In the genomic region with DNA sequence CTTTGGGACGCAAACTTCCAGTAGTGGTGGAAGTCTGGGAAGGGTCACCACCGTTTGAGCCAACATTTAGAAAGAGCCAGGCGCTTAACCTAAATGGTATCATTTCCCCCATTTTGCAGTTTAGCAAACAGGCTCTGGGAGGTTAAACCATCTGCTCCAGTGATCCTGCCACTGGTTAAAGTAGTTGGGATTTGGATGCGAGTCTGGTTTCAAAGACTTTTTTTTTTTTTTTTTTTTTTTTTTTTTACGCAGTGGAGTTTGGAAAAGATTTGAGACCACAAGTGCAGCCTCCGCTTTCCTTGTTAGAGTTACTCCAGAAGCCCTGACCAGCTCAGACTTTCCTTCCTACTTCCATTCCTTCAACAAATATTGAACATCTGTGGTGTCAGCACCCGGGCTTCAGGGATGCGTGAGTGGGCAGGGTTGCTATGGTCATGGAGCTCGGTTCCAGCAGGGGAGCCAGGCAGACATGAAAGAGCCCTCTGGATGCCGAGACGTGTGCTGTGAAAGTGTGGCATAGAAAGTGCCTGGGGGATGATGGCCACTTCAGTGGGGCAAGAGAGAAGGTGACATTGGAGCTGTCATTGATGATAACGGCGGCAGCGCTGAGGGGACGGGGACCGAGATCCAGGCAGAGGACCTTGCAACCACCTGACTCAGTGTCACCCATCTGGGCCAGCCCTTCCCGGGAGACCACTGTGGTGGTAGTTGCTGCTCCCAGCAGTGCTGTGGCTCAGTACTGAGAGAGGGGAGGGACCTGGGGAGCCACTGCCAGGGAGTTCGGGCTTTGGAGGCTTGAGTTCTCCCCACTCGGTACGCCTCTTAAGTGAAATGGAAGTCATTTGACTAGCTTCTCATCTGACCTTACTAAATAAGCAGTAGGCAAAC, we compare ENCODE assay signal across 8 cellular contexts. TPM values are rescaled to one million over a fixed set of nuclear protein-coding genes. Genes with fewer than 3 reads are reported as not detected.
DNase-seq lines count a peak whose midpoint lies in the region; ATAC-seq and TF ChIP-seq lines count a peak whose summit lies in the region.

No MANE protein-coding gene starts in this region.

- peak overlapping the region; percentile 94 to 97 for H3K9ac ChIP-seq in colonic mucosa (ENCODE audit: low read depth in 2 of 2, low read length in 2 of 2)

- DNase-seq in GM12864 (ENCODE audit: low read depth) (no peak), OCI-LY7 (ENCODE audit: low spot score) (peak; percentile 54), colonic mucosa (peak; percentile 40), lower lobe of right lung (no peak), thoracic aorta (ENCODE audit: low spot score) (no peak)

- peak overlapping the region; percentile 83 for H2AFZ ChIP-seq in ACC112 (ENCODE audit: low read length, unreplicated experiment)
- peak overlapping the region; percentile 45; the same call in 1 of the 2 replicates for H2AFZ ChIP-seq in OCI-LY7 (ENCODE audit: low read length)

- peak overlapping the region; percentile 96 for H3K4me3 ChIP-seq in ACC112 (ENCODE audit: low read depth, low read length)
- peak overlapping the region; percentile 64 for H3K4me3 ChIP-seq in GM12864 (ENCODE audit: low read depth, low read length)
- peak overlapping the region; percentile 73 for H3K4me3 ChIP-seq in OCI-LY7 (ENCODE audit: low read depth, low read length, poor library complexity, severe bottlenecking)
- H3K4me3 ChIP-seq in colonic mucosa: peak overlapping the region; percentile 62
- H3K4me3 ChIP-seq in lower lobe of right lung: peak overlapping the region; percentile 82
- peak overlapping the region; percentile 99 for H3K4me3 ChIP-seq in thoracic aorta

- H3K4me1 ChIP-seq in ACC112 (ENCODE audit: control insufficient read depth, insufficient read depth, low read length, unreplicated experiment) (peaks cover 3% of the 10 kb centered on the region), OCI-LY7 (ENCODE audit: insufficient read depth, low read length, poor library complexity, severe bottlenecking) (peaks cover 55% of the 10 kb centered on the region), colonic mucosa (peaks cover 3% of the 10 kb centered on the region), lower lobe of right lung (peaks cover 44% of the 10 kb centered on the region), thoracic aorta (ENCODE audit: control insufficient read depth in 1 of 2, low read depth in 2 of 2) (peaks cover 2 to 23% of the 10 kb centered on the region in 2 donors)

- CTCF ChIA-PET in OCI-LY7 (lab: Charles Lee; ENCODE audit: unreplicated experiment): interaction anchor here (0.6 to 1.6 kb wide), 5 partner anchors 12 to 1127 kb away, joined by 3 to 5 read pairs (median 4); no protein-coding TSS in a partner anchor

- peak; percentile 3 to 7 for ATAC-seq in lower lobe of right lung
- ATAC-seq in thoracic aorta (ENCODE audit: insufficient number of reproducible peaks, low FRiP score, low read depth): no peak
- no peak for ATAC-seq in HG03095 (IDR thresholded peaks at IDR 0.05; ENCODE audit: unreplicated experiment)
- no peak for ATAC-seq in GM21737 (IDR thresholded peaks at IDR 0.05; ENCODE audit: unreplicated experiment)

- H3K79me2 ChIP-seq in ACC112 (ENCODE audit: control insufficient read depth, insufficient read depth, low read length, unreplicated experiment) (no peaks in the 10 kb centered on the region), OCI-LY7 (ENCODE audit: insufficient read depth, low read depth, low read length) (no peaks in the 10 kb centered on the region)

- intact Hi-C loops in OCI-LY7 (cut with micrococcal nuclease; ENCODE audit: unreplicated experiment) (loop anchor here (1.0 kb wide), 1 partner anchor 314 kb away; no protein-coding TSS in a partner anchor), colonic mucosa (cut with DNase I) (no loop called here), lower lobe of right lung (cut with DNase I) (no loop called here)

- no peak for TF ChIP-seq CTCF in GM12864 (IDR thresholded peaks at IDR 0.05; ENCODE audit: low read depth, low read length, missing control alignments)
- no peak for TF ChIP-seq CTCF in OCI-LY7 (conservative IDR thresholded peaks at IDR 0.05; ENCODE audit: low read length)
- TF ChIP-seq CTCF in colonic mucosa (IDR thresholded peaks at IDR 0.05): no peak
- no peak for TF ChIP-seq CTCF in lower lobe of right lung (IDR thresholded peaks at IDR 0.05)
- TF ChIP-seq CTCF in thoracic aorta (IDR thresholded peaks at IDR 0.05): no peak

- H3K36me3 ChIP-seq in ACC112 (ENCODE audit: insufficient read depth, low read length): no peaks in the 10 kb centered on the region
- no peaks in the 10 kb centered on the region for H3K36me3 ChIP-seq in OCI-LY7 (ENCODE audit: insufficient read depth, low read length)
- H3K36me3 ChIP-seq in colonic mucosa: no peaks in the 10 kb centered on the region
- H3K36me3 ChIP-seq in lower lobe of right lung: no peaks in the 10 kb centered on the region
- no peaks in the 10 kb centered on the region for H3K36me3 ChIP-seq in thoracic aorta

- no peaks in the 10 kb centered on the region for H3K9me2 ChIP-seq in OCI-LY7 (ENCODE audit: insufficient read depth, low read length)

- H3K27ac ChIP-seq in ACC112 (ENCODE audit: low read depth, low read length) (peak overlapping the region; percentile 64; the same call in 1 of the 2 replicates), OCI-LY7 (ENCODE audit: low read depth, low read length, poor library complexity, severe bottlenecking) (peak overlapping the region; percentile 86), colonic mucosa (peak overlapping the region; percentile 83), lower lobe of right lung (peak overlapping the region; percentile 98), thoracic aorta (peak overlapping the region; percentile 97 to 99)

- POLR2A ChIA-PET in OCI-LY7 (lab: Charles Lee): interaction anchor here (0.6 to 2.2 kb wide), 6 partner anchors 9 to 306 kb away, joined by 3 to 16 read pairs (median 3); no protein-coding TSS in a partner anchor

- TSS peak; percentile 92 for BruUV-seq in OCI-LY7 (replicated peaks; lab: Mats Ljungman, UMichigan)

- H3K9me3 ChIP-seq in OCI-LY7 (ENCODE audit: low read length) (no peaks in the 10 kb centered on the region), colonic mucosa (no peaks in the 10 kb centered on the region), lower lobe of right lung (no peaks in the 10 kb centered on the region), thoracic aorta (no peaks in the 10 kb centered on the region)

- H3K27me3 ChIP-seq in ACC112 (ENCODE audit: insufficient read depth, low read length): peaks cover 3% of the 10 kb centered on the region
- peaks cover 3% of the 10 kb centered on the region for H3K27me3 ChIP-seq in colonic mucosa
- peaks cover 3% of the 10 kb centered on the region for H3K27me3 ChIP-seq in lower lobe of right lung (ENCODE audit: low read depth)
- H3K27me3 ChIP-seq in thoracic aorta (replicated peaks; ENCODE audit: insufficient read depth): no peaks in the 10 kb centered on the region

- peak overlapping the region; percentile 92 for H3K4me2 ChIP-seq in OCI-LY7 (ENCODE audit: low read length)

- H4K20me1 ChIP-seq in OCI-LY7 (ENCODE audit: insufficient read depth, low read length): no peaks in the 10 kb centered on the region

RNA-seq across cellular contexts. Expression of gene RNU6-1, which starts 1.1 kb away (rescaled TPM):
- total RNA-seq in OCI-LY7 (2014; rRNA removed; shearing (Covaris generic)): not detected in 2 replicates
- total RNA-seq in OCI-LY7 (2022): not detected in 2 replicates
- total RNA-seq in colonic mucosa: not detected
- total RNA-seq in lower lobe of right lung: not detected
- total RNA-seq in thoracic aorta: not detected

RNA-seq across cellular contexts. Expression of gene SKOR1, which starts 15.7 kb away (rescaled TPM):
- total RNA-seq in OCI-LY7 (2014; rRNA removed; shearing (Covaris generic)): 1.1 and 1.5 TPM in 2 replicates
- total RNA-seq in OCI-LY7 (2022): 1.0 and 1.6 TPM in 2 replicates
- total RNA-seq in colonic mucosa: under 1 TPM; 0.10 to 0.19 TPM
- total RNA-seq in lower lobe of right lung: 0.41 TPM
- 1 to 10 TPM in 1 of 2 donors, under 1 TPM in 1; 0.78 to 3.5 TPM for total RNA-seq in thoracic aorta

Comparison
In these comparisons a context has a peak if more than half of its experiments do, and no peak if none do; other contexts are left out.
1. DNase-seq: peak in OCI-LY7 (single experiment) and colonic mucosa (single experiment); none in GM12864 (single experiment), lower lobe of right lung (single experiment) and thoracic aorta (single experiment).
2. ATAC-seq: peak in lower lobe of right lung (2 of 2); none in thoracic aorta (single experiment), HG03095 (single experiment) and GM21737 (single experiment).
3. Peak in every context shown above with its lines, with median percentiles within 50 percentile points of each other: H3K27ac ChIP-seq and H3K4me3 ChIP-seq.